In genomic region chr2:178391701-178392100, GRCh38 we compare ENCODE assay signal across 34 cellular contexts.
"Had no signal": no experiment of that assay in that cellular context is flagged by ENCODE, and none has a peak within 500 bp of the region (broad histone marks: within the 10 kb centered on the region; RNA-seq: fewer than 3 reads in every experiment).

No MANE protein-coding gene starts in this region.

- H3K4me1 Mint-ChIP-seq: activated CD4-positive, alpha-beta T cell treated with anti-CD3 and anti-CD28 coated beads for 36 hours; activated naive CD8-positive, alpha-beta T cell treated with anti-CD3 and anti-CD28 coated beads, Interleukin-2, amount 50 U/mL, for 24 hours had no signal

- H3K4me3 Mint-ChIP-seq: activated CD4-positive, alpha-beta memory T cell treated with anti-CD3 and anti-CD28 coated beads for 36 hours; activated CD4-positive, alpha-beta T cell treated with anti-CD3 and anti-CD28 coated beads for 36 hours; activated CD4-positive, alpha-beta T cell treated with anti-CD3 and anti-CD28 coated beads, Interleukin-2, amount 10 ng/mL, durations not matched to agents 24 days and 14 days; activated naive CD4-positive, alpha-beta T cell treated with anti-CD3 and anti-CD28 coated beads for 36 hours; activated naive CD4-positive, alpha-beta T cell treated with anti-CD3 and anti-CD28 coated beads, Interleukin-2, amount 50 U/mL, for 24 hours; activated naive CD8-positive, alpha-beta T cell treated with anti-CD3 and anti-CD28 coated beads for 36 hours; activated naive CD8-positive, alpha-beta T cell treated with anti-CD3 and anti-CD28 coated beads, Interleukin-2, amount 50 U/mL, for 24 hours; activated T-cell treated with anti-CD3 and anti-CD28 coated beads, Interleukin-2, amount 50 U/mL, for 24 hours; activated T-cell treated with anti-CD3 and anti-CD28 coated beads, Interleukin-2, amount 50 U/mL, for 72 hours; effector memory CD8-positive, alpha-beta T cell; T-helper 17 cell; T-helper 2 cell treated with Interferon-gamma antibody and Interleukin-4, amounts not matched to agents 5 μg/mL and 100 μg/mL, for 36 hours had no signal

- DNase-seq: activated CD4-positive, alpha-beta memory T cell treated with anti-CD3 and anti-CD28 coated beads for 36 hours; activated CD4-positive, alpha-beta T cell treated with anti-CD3 and anti-CD28 coated beads for 36 hours; activated CD4-positive, alpha-beta T cell treated with anti-CD3 and anti-CD28 coated beads, Interleukin-2, amount 10 ng/mL, durations not matched to agents 24 days and 14 days; activated CD4-positive, CD25-positive, alpha-beta regulatory T cell; activated CD4-positive, CD25-positive, alpha-beta regulatory T cell treated with anti-CD3 and anti-CD28 coated beads, Interleukin-2, amount 50 U/mL, for 72 hours; activated CD8-positive, alpha-beta memory T cell treated with anti-CD3 and anti-CD28 coated beads, Interleukin-2, amount 50 U/mL, for 48 hours; activated effector memory CD4-positive, alpha-beta T cell treated with Interleukin-2 at 50 U/mL for 16 hours; activated gamma-delta T cell treated with Interleukin-2 at 50 U/mL for 16 hours; activated naive CD4-positive, alpha-beta T cell treated with anti-CD3 and anti-CD28 coated beads for 36 hours; activated naive CD8-positive, alpha-beta T cell treated with anti-CD3 and anti-CD28 coated beads for 36 hours; activated naive CD8-positive, alpha-beta T cell treated with anti-CD3 and anti-CD28 coated beads, Interleukin-2, amount 50 U/mL, for 24 hours; activated T-cell treated with anti-CD3 and anti-CD28 coated beads for 4 hours; activated T-cell treated with anti-CD3 and anti-CD28 coated beads, Interleukin-2, amount 50 U/mL, for 24 hours; activated T-cell treated with anti-CD3 and anti-CD28 coated beads, Interleukin-2, amount 50 U/mL, for 72 hours; amygdala; aorta; brain microvascular endothelial cell; caudate nucleus; cortex of kidney; dermis blood vessel endothelial cell; effector CD4-positive, alpha-beta T cell; effector memory CD8-positive, alpha-beta T cell; esophagus squamous epithelium; foreskin melanocyte; heart right ventricle; T-helper 1 cell; T-helper 17 cell; T1000 had no signal

- H3K4me1 ChIP-seq: adrenal gland, esophagus squamous epithelium, gastroesophageal sphincter had no signal

- H3K9me3 Mint-ChIP-seq: activated CD4-positive, alpha-beta memory T cell treated with anti-CD3 and anti-CD28 coated beads for 36 hours; activated CD4-positive, alpha-beta T cell treated with anti-CD3 and anti-CD28 coated beads, Interleukin-2, amount 10 ng/mL, durations not matched to agents 24 days and 14 days; activated naive CD4-positive, alpha-beta T cell treated with anti-CD3 and anti-CD28 coated beads for 36 hours; activated naive CD4-positive, alpha-beta T cell treated with anti-CD3 and anti-CD28 coated beads, Interleukin-2, amount 50 U/mL, for 24 hours; activated naive CD8-positive, alpha-beta T cell treated with anti-CD3 and anti-CD28 coated beads for 36 hours; activated naive CD8-positive, alpha-beta T cell treated with anti-CD3 and anti-CD28 coated beads, Interleukin-2, amount 50 U/mL, for 24 hours; activated T-cell treated with anti-CD3 and anti-CD28 coated beads, Interleukin-2, amount 50 U/mL, for 24 hours; activated T-cell treated with anti-CD3 and anti-CD28 coated beads, Interleukin-2, amount 50 U/mL, for 72 hours; effector memory CD8-positive, alpha-beta T cell; T-helper 2 cell treated with Interferon-gamma antibody and Interleukin-4, amounts not matched to agents 5 μg/mL and 100 μg/mL, for 36 hours had no signal

- H3K27ac Mint-ChIP-seq: activated CD4-positive, alpha-beta memory T cell treated with anti-CD3 and anti-CD28 coated beads for 36 hours; activated CD4-positive, alpha-beta T cell treated with anti-CD3 and anti-CD28 coated beads for 36 hours; activated CD4-positive, alpha-beta T cell treated with anti-CD3 and anti-CD28 coated beads, Interleukin-2, amount 10 ng/mL, durations not matched to agents 24 days and 14 days; activated naive CD4-positive, alpha-beta T cell treated with anti-CD3 and anti-CD28 coated beads for 36 hours; activated naive CD4-positive, alpha-beta T cell treated with anti-CD3 and anti-CD28 coated beads, Interleukin-2, amount 50 U/mL, for 24 hours; activated naive CD8-positive, alpha-beta T cell treated with anti-CD3 and anti-CD28 coated beads for 36 hours; activated naive CD8-positive, alpha-beta T cell treated with anti-CD3 and anti-CD28 coated beads, Interleukin-2, amount 50 U/mL, for 24 hours; activated T-cell treated with anti-CD3 and anti-CD28 coated beads, Interleukin-2, amount 50 U/mL, for 24 hours; activated T-cell treated with anti-CD3 and anti-CD28 coated beads, Interleukin-2, amount 50 U/mL, for 72 hours; effector memory CD8-positive, alpha-beta T cell; T-helper 17 cell; T-helper 2 cell treated with Interferon-gamma antibody and Interleukin-4, amounts not matched to agents 5 μg/mL and 100 μg/mL, for 36 hours had no signal

- H3K27ac ChIP-seq: adrenal gland, brain microvascular endothelial cell, epithelial cell of prostate, esophagus squamous epithelium, gastroesophageal sphincter, heart right ventricle, hepatocyte had no signal

- H3K27me3 Mint-ChIP-seq: activated CD4-positive, alpha-beta memory T cell treated with anti-CD3 and anti-CD28 coated beads for 36 hours; activated CD4-positive, alpha-beta T cell treated with anti-CD3 and anti-CD28 coated beads for 36 hours; activated naive CD4-positive, alpha-beta T cell treated with anti-CD3 and anti-CD28 coated beads, Interleukin-2, amount 50 U/mL, for 24 hours; activated naive CD8-positive, alpha-beta T cell treated with anti-CD3 and anti-CD28 coated beads for 36 hours; activated naive CD8-positive, alpha-beta T cell treated with anti-CD3 and anti-CD28 coated beads, Interleukin-2, amount 50 U/mL, for 24 hours; activated T-cell treated with anti-CD3 and anti-CD28 coated beads, Interleukin-2, amount 50 U/mL, for 24 hours had no signal

- ATAC-seq: activated CD4-positive, alpha-beta T cell treated with anti-CD3 and anti-CD28 coated beads for 36 hours; activated naive CD8-positive, alpha-beta T cell treated with anti-CD3 and anti-CD28 coated beads, Interleukin-2, amount 50 U/mL, for 24 hours; activated T-cell treated with anti-CD3 and anti-CD28 coated beads, Interleukin-2, amount 50 U/mL, for 72 hours; effector memory CD8-positive, alpha-beta T cell; gastroesophageal sphincter; heart right ventricle; T-helper 17 cell had no signal

- H3K9me3 ChIP-seq: adrenal gland, esophagus squamous epithelium, gastroesophageal sphincter, heart right ventricle had no signal

- H3K36me3 Mint-ChIP-seq: activated CD4-positive, alpha-beta memory T cell treated with anti-CD3 and anti-CD28 coated beads for 36 hours; activated naive CD4-positive, alpha-beta T cell treated with anti-CD3 and anti-CD28 coated beads, Interleukin-2, amount 50 U/mL, for 24 hours; activated naive CD8-positive, alpha-beta T cell treated with anti-CD3 and anti-CD28 coated beads for 36 hours had no signal

- H3K4me3 ChIP-seq: adrenal gland, esophagus squamous epithelium, gastroesophageal sphincter, heart right ventricle, hepatocyte had no signal

- H3K36me3 ChIP-seq: adrenal gland, brain microvascular endothelial cell, esophagus squamous epithelium had no signal

- H3K27me3 ChIP-seq: adrenal gland, brain microvascular endothelial cell, esophagus squamous epithelium, gastroesophageal sphincter, heart right ventricle, hepatocyte had no signal
